In the genomic region with DNA sequence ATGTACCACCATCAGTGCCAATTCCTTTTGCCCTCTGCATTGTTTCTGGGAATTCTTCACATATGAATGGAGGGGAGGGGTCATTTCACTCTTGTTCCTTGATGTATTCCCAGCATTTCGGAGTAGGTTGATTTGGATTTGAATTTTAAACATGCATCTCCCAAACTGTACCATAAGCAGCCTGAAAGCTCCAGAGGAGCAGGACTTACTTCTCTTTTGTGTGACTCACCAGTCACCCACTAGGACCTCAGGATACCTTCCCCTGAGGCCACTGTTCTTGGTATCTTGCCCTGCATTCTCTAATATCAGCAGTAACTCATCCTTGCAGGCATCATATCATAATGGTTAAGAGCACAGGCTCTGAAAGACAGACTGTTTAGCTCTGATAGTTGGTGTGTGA, we compare ENCODE assay signal across 8 cellular contexts. TPM values are rescaled to one million over a fixed set of nuclear protein-coding genes. Genes with fewer than 3 reads are reported as not detected.
DNase-seq lines count a peak whose midpoint lies in the region; ATAC-seq, FAIRE-seq and TF ChIP-seq lines count a peak whose summit lies in the region.

No MANE protein-coding gene starts in this region.

- peaks cover 24% of the 10 kb centered on the region for H3K79me2 ChIP-seq in K562 (ENCODE audit: control insufficient read depth, insufficient read depth, low read length)

- peak overlapping the region; percentile 86 for H3K27ac ChIP-seq in HL-60 (replicated peaks)
- H3K27ac ChIP-seq in K562 (ENCODE audit: extremely low read depth, low read depth, low read length), result peak overlapping the region; percentile 96
- H3K27ac ChIP-seq in mesodermal cell (ENCODE audit: low read depth, low read length, severe bottlenecking), result no peak overlapping the region

- TF ChIP-seq POLR2A in K562 (conservative IDR thresholded peaks at IDR 0.05) (no peak), GM18505 (IDR thresholded peaks at IDR 0.05; ENCODE audit: borderline replicate concordance, extremely low read depth, insufficient read depth, insufficient read length) (no peak)

- BruUV-seq in K562 (replicated peaks; lab: Mats Ljungman, UMichigan), result no TSS peak

- no peaks in the 10 kb centered on the region for H3K9me1 ChIP-seq in K562 (ENCODE audit: control insufficient read depth, insufficient read depth, low read length)

- peak overlapping the region; percentile 96 to 97 for H3K9ac ChIP-seq in K562 (ENCODE audit: insufficient read depth in 1 of 2, low read depth in 2 of 2, low read length in 2 of 2)

- in situ Hi-C loops in K562 (cut with MboI), result no loop called here

- no peak for ATAC-seq in K562
- ATAC-seq in GM18858 (IDR thresholded peaks at IDR 0.05; ENCODE audit: unreplicated experiment), result no peak
- no peak for ATAC-seq in GM18505 (IDR thresholded peaks at IDR 0.05; ENCODE audit: unreplicated experiment)

- CTCF ChIA-PET in K562 (lab: Yijun Ruan, JAX; ENCODE audit: low intra/inter-chr PET ratio), result no interaction called here

- H3K27me3 ChIP-seq in HL-60 (ENCODE audit: insufficient read depth, poor library complexity, severe bottlenecking) (no peaks in the 10 kb centered on the region), K562 (ENCODE audit: control insufficient read depth in 2 of 2, insufficient read depth in 2 of 2, low read length in 2 of 2) (no peaks in the 10 kb centered on the region)

- peaks cover 22% of the 10 kb centered on the region in 2 experiments for H3K4me1 ChIP-seq in K562 (replicated peaks in 1 of 2; ENCODE audit: control insufficient read depth in 2 of 2, insufficient read depth in 2 of 2, low read length in 2 of 2)
- peaks cover 17% of the 10 kb centered on the region for H3K4me1 ChIP-seq in mesodermal cell (ENCODE audit: control insufficient read depth, insufficient read depth, low read length, poor library complexity, severe bottlenecking)

- FAIRE-seq in K562 (lab: Jason Lieb, UNC), result peak; percentile 19

- no peaks in the 10 kb centered on the region for H4K20me1 ChIP-seq in K562 (replicated peaks; ENCODE audit: control insufficient read depth, insufficient read depth, low read length)

- peaks cover 46% of the 10 kb centered on the region for H3K36me3 ChIP-seq in K562 (ENCODE audit: control insufficient read depth, insufficient read depth, low read length)
- peaks cover 43% of the 10 kb centered on the region for H3K36me3 ChIP-seq in mesodermal cell (ENCODE audit: control insufficient read depth, insufficient read depth, low read length)

- TF ChIP-seq CTCF in HL-60 (IDR thresholded peaks at IDR 0.05; ENCODE audit: insufficient read depth, low read length), result no peak
- TF ChIP-seq CTCF in K562 (IDR thresholded peaks at IDR 0.05 in 2 of 3, conservative IDR thresholded peaks at IDR 0.05 in 1 of 3; ENCODE audit: insufficient read depth in 2 of 3, low read depth in 1 of 3, low read length in 3 of 3), result no peak

- peak overlapping the region; percentile 99 for H3K4me3 ChIP-seq in HL-60 (replicated peaks; ENCODE audit: insufficient read depth, low read length)
- H3K4me3 ChIP-seq in K562, result peak overlapping the region; percentile 88
- peak overlapping the region; percentile 65 for H3K4me3 ChIP-seq in mesodermal cell (ENCODE audit: extremely low read depth, insufficient read depth, low read length, poor library complexity, severe bottlenecking)

- POLR2A ChIA-PET in K562 (lab: Yijun Ruan, JAX), result interaction anchor here (0.6 to 2.4 kb wide), 7 partner anchors 19 to 116 kb away, joined by 3 to 10 read pairs (median 3); partner anchors contain the start of gene RRP36

- peak overlapping the region; percentile 96 for H3K4me2 ChIP-seq in K562 (ENCODE audit: insufficient read depth, low read length)

- no peak for TF ChIP-seq RAD21 in K562 (CRISPR knock-in tag; conservative IDR thresholded peaks at IDR 0.05 in 1 of 2, IDR thresholded peaks at IDR 0.05 in 1 of 2)

- no peak for TF ChIP-seq EP300 in K562 (IDR thresholded peaks at IDR 0.05; ENCODE audit: low read length)

- DNase-seq in A172 (ENCODE audit: low spot score) (peak; percentile 7), HL-60 (ENCODE audit: low read depth in 1 of 2, low spot score in 1 of 2) (peak in 1 of 2 experiments; percentile 16), K562 (ENCODE audit: extremely low read depth in 1 of 4, low spot score in 3 of 4) (no peak), NCI-H69 (lab: John Stamatoyannopoulos, UW) (no peak), HT-29 (ENCODE audit: low spot score) (no peak)

- no peaks in the 10 kb centered on the region for H3K9me3 ChIP-seq in K562 (replicated peaks; ENCODE audit: control insufficient read depth, insufficient read depth, low read depth, low read length)
- H3K9me3 ChIP-seq in mesodermal cell (ENCODE audit: control insufficient read depth, low read length), result no peaks in the 10 kb centered on the region

- no peak overlapping the region for H2AFZ ChIP-seq in K562 (ENCODE audit: low read depth, low read length)

- WGBS in K562 (ENCODE audit: insufficient coverage, low coverage, missing lambda C conversion rate), result 6% methylated on average over 1 of the region's 1 CpG
- WGBS in mesodermal cell (ENCODE audit: insufficient coverage in 2 of 2), 2 experiments, result no CpG with 5 or more reads among the region's 1 CpG

- intact Hi-C loops in K562 (cut with micrococcal nuclease), result loop anchor here (2.0 kb wide), 1 partner anchor 44 kb away; the partner anchor contains the start of gene KLHDC3

RNA-seq across cellular contexts. Expression of gene MRPL2, which starts 0.7 kb away (rescaled TPM):
- 29.9 and 30.7 TPM in 2 replicates for total RNA-seq in A172 (2014; rRNA removed; shearing (Covaris generic))
- 55.0 and 103 TPM in 2 replicates for total RNA-seq in K562 (2011; cell fraction: chromatin; rRNA removed; ENCODE audit: low replicate concordance)
- 75.3 and 93.7 TPM in 2 replicates for total RNA-seq in K562 (2011; cell fraction: nucleolus; rRNA removed)
- total RNA-seq in K562 (2011; cell fraction: nucleoplasm; rRNA removed), result 73.5 and 75.7 TPM in 2 replicates
- total RNA-seq in K562 (2014; rRNA removed), result 87.3 and 125 TPM in 2 replicates
- 95.4 and 98.5 TPM in 2 replicates for total RNA-seq in K562 (2014; rRNA removed; fragmentation: Illumina TruSeq; extraction: Trizol)
- 121 and 125 TPM in 2 replicates for total RNA-seq in K562 (2015; rRNA removed; fragmentation: Illumina TruSeq; extraction: Trizol)
- total RNA-seq in K562 (2021), result 254 and 262 TPM in 2 replicates
- 80.6 and 130 TPM in 2 replicates for polyA plus RNA-seq in K562 (2011; rRNA removed)
- polyA plus RNA-seq in K562 (2011; cell fraction: cytosol; rRNA removed), result 93.9 and 148 TPM in 2 replicates
- polyA plus RNA-seq in K562 (2011; cell fraction: nucleus; rRNA removed), result 109 and 125 TPM in 2 replicates
- 159 and 194 TPM in 2 replicates for polyA plus RNA-seq in K562 (2012)
- 195 and 200 TPM in 2 replicates for polyA plus RNA-seq in K562 (2014; fragmentation: Illumina TruSeq; extraction: Trizol)
- 100 to 1,000 TPM in 1 of 2 experiments, 10 to 100 TPM in 1; 63.1 to 130 TPM for polyA plus RNA-seq in K562 (2014; fragmentation: Nextera tagmentation; extraction: Ambion mirVana)
- 131 and 157 TPM in 2 replicates for polyA plus RNA-seq in K562 (2014; rRNA removed)
- polyA minus RNA-seq in K562 (2011; rRNA and poly(A)+ RNA removed), result 55.0 and 56.7 TPM in 2 replicates
- 65.4 and 78.7 TPM in 2 replicates for polyA minus RNA-seq in K562 (2011; cell fraction: cytosol; rRNA and poly(A)+ RNA removed)
- 19.1 and 29.4 TPM in 2 replicates for polyA minus RNA-seq in K562 (2011; cell fraction: nucleus; rRNA and poly(A)+ RNA removed)
- polyA plus RNA-seq in mesodermal cell (2013, experiment 1 of 2), result 65.2 TPM
- polyA plus RNA-seq in mesodermal cell (2013, experiment 2 of 2), result 60.8 TPM
- total RNA-seq in HT-29 (2014; rRNA removed; shearing (Covaris generic)), result 54.4 and 79.1 TPM in 2 replicates

RNA-seq across cellular contexts. Expression of gene KLC4, which starts 0.9 kb away (rescaled TPM):
- 17.0 and 19.0 TPM in 2 replicates for total RNA-seq in A172 (2014; rRNA removed; shearing (Covaris generic))
- 66.5 and 104 TPM in 2 replicates for total RNA-seq in K562 (2011; cell fraction: chromatin; rRNA removed; ENCODE audit: low replicate concordance)
- 57.0 and 62.8 TPM in 2 replicates for total RNA-seq in K562 (2011; cell fraction: nucleolus; rRNA removed)
- 55.2 and 63.2 TPM in 2 replicates for total RNA-seq in K562 (2011; cell fraction: nucleoplasm; rRNA removed)
- 7.8 and 8.2 TPM in 2 replicates for total RNA-seq in K562 (2014; rRNA removed)
- total RNA-seq in K562 (2014; rRNA removed; fragmentation: Illumina TruSeq; extraction: Trizol), result 3.5 and 5.9 TPM in 2 replicates
- total RNA-seq in K562 (2015; rRNA removed; fragmentation: Illumina TruSeq; extraction: Trizol), result 5.7 TPM in 2 replicates
- total RNA-seq in K562 (2021), result 12.7 and 14.3 TPM in 2 replicates
- 13.0 and 28.0 TPM in 2 replicates for polyA plus RNA-seq in K562 (2011; rRNA removed)
- 8.8 and 11.0 TPM in 2 replicates for polyA plus RNA-seq in K562 (2011; cell fraction: cytosol; rRNA removed)
- 61.4 and 88.8 TPM in 2 replicates for polyA plus RNA-seq in K562 (2011; cell fraction: nucleus; rRNA removed)
- 10.2 and 26.7 TPM in 2 replicates for polyA plus RNA-seq in K562 (2012)
- polyA plus RNA-seq in K562 (2014; fragmentation: Illumina TruSeq; extraction: Trizol), result 7.4 and 7.7 TPM in 2 replicates
- 1 to 10 TPM; 1.7 to 3.0 TPM for polyA plus RNA-seq in K562 (2014; fragmentation: Nextera tagmentation; extraction: Ambion mirVana)
- polyA plus RNA-seq in K562 (2014; rRNA removed), result 8.5 and 16.2 TPM in 2 replicates
- polyA minus RNA-seq in K562 (2011; rRNA and poly(A)+ RNA removed), result 8.1 and 12.4 TPM in 2 replicates
- polyA minus RNA-seq in K562 (2011; cell fraction: cytosol; rRNA and poly(A)+ RNA removed), result 4.9 and 7.6 TPM in 2 replicates
- 13.9 and 24.8 TPM in 2 replicates for polyA minus RNA-seq in K562 (2011; cell fraction: nucleus; rRNA and poly(A)+ RNA removed)
- 36.5 TPM for polyA plus RNA-seq in mesodermal cell (2013, experiment 1 of 2)
- 34.1 TPM for polyA plus RNA-seq in mesodermal cell (2013, experiment 2 of 2)
- 47.6 and 58.8 TPM in 2 replicates for total RNA-seq in HT-29 (2014; rRNA removed; shearing (Covaris generic))

RNA-seq across cellular contexts. Expression of gene CUL7, which starts 4.9 kb away (rescaled TPM):
- 22.5 and 24.7 TPM in 2 replicates for total RNA-seq in A172 (2014; rRNA removed; shearing (Covaris generic))
- 70.4 and 175 TPM in 2 replicates for total RNA-seq in K562 (2011; cell fraction: chromatin; rRNA removed; ENCODE audit: low replicate concordance)
- total RNA-seq in K562 (2011; cell fraction: nucleolus; rRNA removed), result 86.6 and 96.7 TPM in 2 replicates
- total RNA-seq in K562 (2011; cell fraction: nucleoplasm; rRNA removed), result 50.5 and 66.0 TPM in 2 replicates
- 8.6 and 10.9 TPM in 2 replicates for total RNA-seq in K562 (2014; rRNA removed)
- total RNA-seq in K562 (2014; rRNA removed; fragmentation: Illumina TruSeq; extraction: Trizol), result 3.7 and 4.8 TPM in 2 replicates
- 8.0 and 8.3 TPM in 2 replicates for total RNA-seq in K562 (2015; rRNA removed; fragmentation: Illumina TruSeq; extraction: Trizol)
- 13.5 and 14.7 TPM in 2 replicates for total RNA-seq in K562 (2021)
- polyA plus RNA-seq in K562 (2011; rRNA removed), result 20.1 and 40.1 TPM in 2 replicates
- 28.7 and 31.1 TPM in 2 replicates for polyA plus RNA-seq in K562 (2011; cell fraction: cytosol; rRNA removed)
- 166 and 186 TPM in 2 replicates for polyA plus RNA-seq in K562 (2011; cell fraction: nucleus; rRNA removed)
- polyA plus RNA-seq in K562 (2012), result 16.0 and 41.6 TPM in 2 replicates
- polyA plus RNA-seq in K562 (2014; fragmentation: Illumina TruSeq; extraction: Trizol), result 10.2 and 10.4 TPM in 2 replicates
- polyA plus RNA-seq in K562 (2014; fragmentation: Nextera tagmentation; extraction: Ambion mirVana), result under 1 TPM; 0.44 to 0.74 TPM
- 11.9 and 14.3 TPM in 2 replicates for polyA plus RNA-seq in K562 (2014; rRNA removed)
- polyA minus RNA-seq in K562 (2011; rRNA and poly(A)+ RNA removed), result 23.5 and 28.2 TPM in 2 replicates
- polyA minus RNA-seq in K562 (2011; cell fraction: cytosol; rRNA and poly(A)+ RNA removed), result 16.0 and 23.6 TPM in 2 replicates
- 33.4 and 49.4 TPM in 2 replicates for polyA minus RNA-seq in K562 (2011; cell fraction: nucleus; rRNA and poly(A)+ RNA removed)
- 46.0 TPM for polyA plus RNA-seq in mesodermal cell (2013, experiment 1 of 2)
- polyA plus RNA-seq in mesodermal cell (2013, experiment 2 of 2), result 39.7 TPM
- total RNA-seq in HT-29 (2014; rRNA removed; shearing (Covaris generic)), result 20.9 and 21.1 TPM in 2 replicates

RNA-seq across cellular contexts. Expression of gene PTK7, which starts 17.6 kb away (rescaled TPM):
- 82.3 and 84.6 TPM in 2 replicates for total RNA-seq in A172 (2014; rRNA removed; shearing (Covaris generic))
- 22.2 and 40.3 TPM in 2 replicates for total RNA-seq in K562 (2011; cell fraction: chromatin; rRNA removed; ENCODE audit: low replicate concordance)
- total RNA-seq in K562 (2011; cell fraction: nucleolus; rRNA removed), result 21.8 and 28.2 TPM in 2 replicates
- 25.1 and 31.5 TPM in 2 replicates for total RNA-seq in K562 (2011; cell fraction: nucleoplasm; rRNA removed)
- total RNA-seq in K562 (2014; rRNA removed), result 4.2 and 5.5 TPM in 2 replicates
- total RNA-seq in K562 (2014; rRNA removed; fragmentation: Illumina TruSeq; extraction: Trizol), result 2.8 and 3.6 TPM in 2 replicates
- 3.8 and 4.5 TPM in 2 replicates for total RNA-seq in K562 (2015; rRNA removed; fragmentation: Illumina TruSeq; extraction: Trizol)
- 6.8 and 7.3 TPM in 2 replicates for total RNA-seq in K562 (2021)
- polyA plus RNA-seq in K562 (2011; rRNA removed), result 5.2 and 11.2 TPM in 2 replicates
- 7.6 and 9.5 TPM in 2 replicates for polyA plus RNA-seq in K562 (2011; cell fraction: cytosol; rRNA removed)
- polyA plus RNA-seq in K562 (2011; cell fraction: nucleus; rRNA removed), result 20.2 and 31.7 TPM in 2 replicates
- 6.4 and 11.6 TPM in 2 replicates for polyA plus RNA-seq in K562 (2012)
- polyA plus RNA-seq in K562 (2014; fragmentation: Illumina TruSeq; extraction: Trizol), result 3.9 and 4.6 TPM in 2 replicates
- polyA plus RNA-seq in K562 (2014; fragmentation: Nextera tagmentation; extraction: Ambion mirVana), result under 1 TPM; 0.20 to 0.24 TPM
- polyA plus RNA-seq in K562 (2014; rRNA removed), result 4.2 and 4.7 TPM in 2 replicates
- 6.3 and 6.5 TPM in 2 replicates for polyA minus RNA-seq in K562 (2011; rRNA and poly(A)+ RNA removed)
- polyA minus RNA-seq in K562 (2011; cell fraction: cytosol; rRNA and poly(A)+ RNA removed), result 6.1 and 9.0 TPM in 2 replicates
- polyA minus RNA-seq in K562 (2011; cell fraction: nucleus; rRNA and poly(A)+ RNA removed), result 7.5 and 12.9 TPM in 2 replicates
- 160 TPM for polyA plus RNA-seq in mesodermal cell (2013, experiment 1 of 2)
- polyA plus RNA-seq in mesodermal cell (2013, experiment 2 of 2), result 129 TPM
- total RNA-seq in HT-29 (2014; rRNA removed; shearing (Covaris generic)), result 48.0 and 56.3 TPM in 2 replicates

RNA-seq across cellular contexts. Expression of gene RRP36, which starts 37.1 kb away (rescaled TPM):
- total RNA-seq in A172 (2014; rRNA removed; shearing (Covaris generic)), result 111 and 121 TPM in 2 replicates
- 51.0 and 53.5 TPM in 2 replicates for total RNA-seq in K562 (2011; cell fraction: chromatin; rRNA removed; ENCODE audit: low replicate concordance)
- 31.8 and 33.4 TPM in 2 replicates for total RNA-seq in K562 (2011; cell fraction: nucleolus; rRNA removed)
- 45.2 and 57.8 TPM in 2 replicates for total RNA-seq in K562 (2011; cell fraction: nucleoplasm; rRNA removed)
- total RNA-seq in K562 (2014; rRNA removed) (133 and 150 TPM in 2 replicates), K562 (2014; rRNA removed; fragmentation: Illumina TruSeq; extraction: Trizol) (138 and 143 TPM in 2 replicates), K562 (2015; rRNA removed; fragmentation: Illumina TruSeq; extraction: Trizol) (143 and 144 TPM in 2 replicates), K562 (2021) (101 TPM in 2 replicates)
- polyA plus RNA-seq in K562 (2011; rRNA removed) (68.4 and 83.5 TPM in 2 replicates), K562 (2014; fragmentation: Illumina TruSeq; extraction: Trizol) (93.6 and 114 TPM in 2 replicates), K562 (2014; fragmentation: Nextera tagmentation; extraction: Ambion mirVana) (10 to 100 TPM; 27.6 to 31.7 TPM), K562 (2014; rRNA removed) (129 and 132 TPM in 2 replicates)
- 47.5 and 48.7 TPM in 2 replicates for polyA plus RNA-seq in K562 (2011; cell fraction: cytosol; rRNA removed)
- 27.9 and 28.0 TPM in 2 replicates for polyA plus RNA-seq in K562 (2011; cell fraction: nucleus; rRNA removed)
- polyA plus RNA-seq in K562 (2012), result 72.2 and 89.9 TPM in 2 replicates
- 84.8 and 92.8 TPM in 2 replicates for polyA minus RNA-seq in K562 (2011; rRNA and poly(A)+ RNA removed)
- 31.9 and 35.8 TPM in 2 replicates for polyA minus RNA-seq in K562 (2011; cell fraction: cytosol; rRNA and poly(A)+ RNA removed)
- polyA minus RNA-seq in K562 (2011; cell fraction: nucleus; rRNA and poly(A)+ RNA removed), result 14.8 and 22.3 TPM in 2 replicates
- polyA plus RNA-seq in mesodermal cell (2013, experiment 1 of 2), result 79.8 TPM
- 80.5 TPM for polyA plus RNA-seq in mesodermal cell (2013, experiment 2 of 2)
- total RNA-seq in HT-29 (2014; rRNA removed; shearing (Covaris generic)), result 76.7 and 82.0 TPM in 2 replicates
